In the genomic region with DNA sequence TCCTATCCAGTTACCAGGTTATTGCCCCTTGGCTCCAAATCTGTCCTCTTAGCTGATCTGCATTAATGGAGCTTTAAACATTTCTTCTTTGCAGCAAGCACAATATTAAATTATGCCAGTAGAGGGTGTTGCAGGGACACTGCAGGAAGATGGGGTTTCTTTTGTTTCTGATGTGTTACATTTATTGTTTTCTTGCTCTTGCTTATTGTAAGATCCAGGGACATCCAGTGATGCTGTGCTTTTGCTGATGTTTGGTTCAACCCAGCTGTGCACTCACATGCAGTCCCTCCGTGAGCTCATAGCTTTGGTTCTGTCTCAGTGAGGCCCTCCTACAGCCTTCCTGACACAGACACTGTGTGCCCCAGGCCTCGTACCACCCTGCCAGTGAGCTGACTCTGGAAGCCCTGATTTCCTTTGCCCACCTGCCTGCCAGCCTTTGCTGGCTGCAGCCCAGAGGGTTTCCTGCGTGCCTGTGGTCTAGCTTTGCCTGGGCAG, we compare ENCODE assay signal across 9 cellular contexts.
DNase-seq lines count a peak whose midpoint lies in the region; ATAC-seq, FAIRE-seq and TF ChIP-seq lines count a peak whose summit lies in the region.
"Had no signal": no experiment of that assay in that cellular context is flagged by ENCODE, and none has a peak within 500 bp of the region (broad histone marks: within the 10 kb centered on the region; RNA-seq: fewer than 3 reads in every experiment).

No MANE protein-coding gene starts in this region.

- DNase-seq in CD14-positive monocyte (ENCODE audit: low spot score) (no peak), NCI-H2081 (lab: John Stamatoyannopoulos, UW) (peak; percentile 69 to 70), frontal cortex (ENCODE audit: low spot score in 2 of 2) (peak; percentile 39 to 52), nucleus accumbens (lab: John Stamatoyannopoulos, UW) (peak in 47 of 56 donors; percentile 5 to 71 (median 32))

- no peak overlapping the region for H3K4me3 Mint-ChIP-seq in CD14-positive monocyte
- H3K4me3 Mint-ChIP-seq: IgD-negative memory B cell had no signal

- peaks cover 11% of the 10 kb centered on the region for H3K4me1 Mint-ChIP-seq in CD14-positive monocyte

- intact Hi-C loops in CD14-positive monocyte (cut with micrococcal nuclease) = loop anchor here in 1 of 2 donors (5.0 kb wide), 1 partner anchor 485 kb away; no protein-coding TSS in a partner anchor

- H3K27me3 Mint-ChIP-seq in CD14-positive monocyte (ENCODE audit: low read depth in 3 of 3) = peaks cover 0 to 3% (median 0%) of the 10 kb centered on the region in 3 donors
- H3K27me3 Mint-ChIP-seq: IgD-negative memory B cell had no signal

- no peak overlapping the region for H3K27ac ChIP-seq in VCaP

- ATAC-seq in GM21360 (IDR thresholded peaks at IDR 0.05; ENCODE audit: unreplicated experiment) (peak; percentile 59), HG03565 (IDR thresholded peaks at IDR 0.05; ENCODE audit: unreplicated experiment) (no peak), HG03280 (IDR thresholded peaks at IDR 0.05; ENCODE audit: unreplicated experiment) (no peak)

- H3K36me3 Mint-ChIP-seq in CD14-positive monocyte = no peaks in the 10 kb centered on the region

- peak; percentile 31 for TF ChIP-seq CTCF in CD14-positive monocyte (IDR thresholded peaks at IDR 0.05)
- peak; percentile 95 for TF ChIP-seq CTCF in VCaP (conservative IDR thresholded peaks at IDR 0.05)

- peak; percentile 48 for FAIRE-seq in frontal cortex (lab: Jason Lieb, UNC)

- H3K27ac Mint-ChIP-seq in CD14-positive monocyte = no peak overlapping the region
- H3K27ac Mint-ChIP-seq: IgD-negative memory B cell had no signal

- H3K9me3 Mint-ChIP-seq in CD14-positive monocyte = no peaks in the 10 kb centered on the region
- H3K9me3 Mint-ChIP-seq: IgD-negative memory B cell had no signal
